Comparison of ENCODE assay signal across 8 cellular contexts in the genomic region with DNA sequence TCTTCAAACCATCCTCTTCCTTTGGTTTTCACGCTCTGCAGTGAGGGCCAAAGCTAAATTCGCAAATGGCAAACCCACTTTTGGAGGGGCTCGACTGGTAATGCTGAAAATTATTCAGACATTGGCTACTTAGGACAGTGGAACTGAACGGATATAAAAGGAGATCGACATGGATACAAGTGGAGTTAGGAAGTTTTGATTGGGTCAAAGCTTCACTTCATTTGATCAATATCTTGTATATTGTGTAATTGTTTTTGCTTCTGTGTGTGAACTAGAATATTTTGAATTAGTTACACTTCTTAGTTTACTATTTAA. TPM values are rescaled to one million over a fixed set of nuclear protein-coding genes. Genes with fewer than 3 reads are reported as not detected.
A peak's percentile ranks its signal among the peaks of the same experiment; 100 is the strongest.
DNase-seq lines count a peak whose midpoint lies in the region; ATAC-seq and TF ChIP-seq lines count a peak whose summit lies in the region.

No MANE protein-coding gene starts in this region.

- peaks cover 9% of the 10 kb centered on the region for H3K36me3 Mint-ChIP-seq in activated CD4-positive, alpha-beta memory T cell treated with anti-CD3 and anti-CD28 coated beads for 36 hours

- no peaks in the 10 kb centered on the region for H3K9me3 Mint-ChIP-seq in activated CD4-positive, alpha-beta memory T cell treated with anti-CD3 and anti-CD28 coated beads for 36 hours

- ATAC-seq in GM19452 (IDR thresholded peaks at IDR 0.05; ENCODE audit: unreplicated experiment): no peak
- ATAC-seq in omental fat pad (ENCODE audit: low FRiP score): no peak

- DNase-seq in DMS79 treated with DMSO at 0.1 percent for 48 hours (lab: John Stamatoyannopoulos, UW): peak; percentile 14
- DNase-seq in DMS79 (lab: John Stamatoyannopoulos, UW): no peak
- no peak for DNase-seq in activated CD4-positive, alpha-beta memory T cell treated with anti-CD3 and anti-CD28 coated beads for 36 hours
- no peak for DNase-seq in iPS DF 6.9 (ENCODE audit: low read depth, low spot score)
- no peak for DNase-seq in spleen
- no peak for DNase-seq in OCI-M2 (lab: John Stamatoyannopoulos, UW; ENCODE audit: unreplicated experiment)
- no peak for DNase-seq in omental fat pad (ENCODE audit: low spot score)

- H3K27ac ChIP-seq in iPS DF 6.9 (ENCODE audit: low read length) (no peak overlapping the region), spleen (peak overlapping the region; percentile 90 to 99 (median 97))

- TF ChIP-seq CTCF in spleen (IDR thresholded peaks at IDR 0.05 in 8 of 11, conservative IDR thresholded peaks at IDR 0.05 in 3 of 11) (no peak), omental fat pad (IDR thresholded peaks at IDR 0.05) (no peak)

- H3K36me3 ChIP-seq in iPS DF 6.9 (ENCODE audit: control insufficient read depth, insufficient read depth, low read length): no peaks in the 10 kb centered on the region
- H3K36me3 ChIP-seq in spleen: peaks cover 0 to 38% (median 11%) of the 10 kb centered on the region in 6 donors

- intact Hi-C loops in activated CD4-positive, alpha-beta memory T cell treated with anti-CD3 and anti-CD28 coated beads for 36 hours (cut with micrococcal nuclease): loop anchor here (2.0 to 10.0 kb wide), 5 partner anchors 71 to 661 kb away; partner anchors contain the start of gene DEK
- intact Hi-C loops in spleen (cut with DNase I; ENCODE audit: low total_unique reads): loop anchor here (10.0 kb wide), 1 partner anchor 103 kb away; the partner anchor contains the start of gene NUP153

- POLR2A ChIA-PET in activated CD4-positive, alpha-beta memory T cell treated with anti-CD3 and anti-CD28 coated beads for 36 hours (lab: Charles Lee): interaction anchor here (1.6 to 2.7 kb wide), 4 partner anchors 9 to 114 kb away, joined by 5 to 29 read pairs (median 9); partner anchors contain the start of gene NUP153

- H3K9me3 ChIP-seq in iPS DF 6.9 (ENCODE audit: control insufficient read depth, insufficient read depth, low read length) (no peaks in the 10 kb centered on the region), spleen (no peaks in the 10 kb centered on the region)

- H3K27ac Mint-ChIP-seq in activated CD4-positive, alpha-beta memory T cell treated with anti-CD3 and anti-CD28 coated beads for 36 hours: peak overlapping the region; percentile 60

- H3K27me3 Mint-ChIP-seq in activated CD4-positive, alpha-beta memory T cell treated with anti-CD3 and anti-CD28 coated beads for 36 hours: no peaks in the 10 kb centered on the region

- no peaks in the 10 kb centered on the region for H3K4me1 ChIP-seq in iPS DF 6.9 (ENCODE audit: control insufficient read depth, insufficient read depth, low read length)
- peaks cover 6 to 47% (median 29%) of the 10 kb centered on the region in 6 donors for H3K4me1 ChIP-seq in spleen

- TF ChIP-seq POLR2A in spleen (IDR thresholded peaks at IDR 0.05): no peak

- CTCF ChIA-PET in activated CD4-positive, alpha-beta memory T cell treated with anti-CD3 and anti-CD28 coated beads for 36 hours (lab: Charles Lee): interaction anchor here (0.6 to 1.9 kb wide), 8 partner anchors 16 to 586 kb away, joined by 3 to 11 read pairs (median 4); no protein-coding TSS in a partner anchor

- H3K4me1 Mint-ChIP-seq in activated CD4-positive, alpha-beta memory T cell treated with anti-CD3 and anti-CD28 coated beads for 36 hours (ENCODE audit: low read depth): peaks cover 37% of the 10 kb centered on the region

- WGBS in iPS DF 6.9 (ENCODE audit: insufficient coverage, insufficient read length): no CpG with 5 or more reads among the region's 5 CpGs
- 12 to 26% (median 18%) methylated on average over 5 of the region's 5 CpGs for WGBS in spleen, 5 donors

- H3K4me3 ChIP-seq in iPS DF 6.9 (ENCODE audit: low read length) (peak overlapping the region; percentile 66; the same call in 1 of the 2 replicates), spleen (peak overlapping the region; percentile 74 to 96 (median 84))

- peak overlapping the region; percentile 81 for H3K4me3 Mint-ChIP-seq in activated CD4-positive, alpha-beta memory T cell treated with anti-CD3 and anti-CD28 coated beads for 36 hours

- H3K27me3 ChIP-seq in iPS DF 6.9 (ENCODE audit: control insufficient read depth, insufficient read depth, low read length) (no peaks in the 10 kb centered on the region), spleen (replicated peaks in 1 of 7) (no peaks in the 10 kb centered on the region)

RNA-seq across cellular contexts. Expression of gene FAM8A1, which starts 1.2 kb away (rescaled TPM):
- 1 to 10 TPM; 5.0 to 5.1 TPM for total RNA-seq in activated CD4-positive, alpha-beta memory T cell treated with anti-CD3 and anti-CD28 coated beads for 36 hours
- 10 to 100 TPM; 17.0 to 31.5 (median 22.8) TPM for total RNA-seq in spleen
- polyA plus RNA-seq in spleen: 1 to 10 TPM; 3.0 to 5.1 (median 5.0) TPM
- 10 to 100 TPM; 13.8 to 40.0 (median 27.6) TPM for total RNA-seq in omental fat pad
